Comparison of ENCODE assay signal across 24 cellular contexts in the genomic region with DNA sequence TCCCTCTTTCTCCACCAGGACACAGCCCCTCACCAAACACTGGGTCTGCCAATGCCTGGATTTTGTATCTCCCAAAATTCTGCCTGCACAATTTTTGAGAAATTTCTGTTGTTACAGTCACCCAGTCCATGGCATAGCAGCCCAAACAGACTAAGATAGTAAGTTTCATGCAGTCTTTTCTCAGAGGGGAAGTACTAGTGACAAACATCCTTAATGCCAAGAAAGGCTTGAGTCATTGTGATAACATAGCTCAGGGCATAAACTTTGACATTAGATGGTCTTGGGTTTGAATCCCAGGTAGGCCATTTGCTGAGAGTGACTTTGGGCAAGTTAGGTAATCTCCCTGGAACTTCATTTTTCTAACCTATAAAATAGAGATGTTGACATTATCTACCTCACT.
"Had no signal": no experiment of that assay in that cellular context is flagged by ENCODE, and none has a peak within 500 bp of the region (broad histone marks: within the 10 kb centered on the region; RNA-seq: fewer than 3 reads in every experiment).

No MANE protein-coding gene starts in this region.

- H3K36me3 Mint-ChIP-seq: activated naive CD8-positive, alpha-beta T cell treated with anti-CD3 and anti-CD28 coated beads, Interleukin-2, amount 10 ng/mL, durations not matched to agents 7 days and 5 days; brain; memory B cell; naive thymus-derived CD8-positive, alpha-beta T cell had no signal

- H3K27me3 Mint-ChIP-seq: activated naive CD8-positive, alpha-beta T cell treated with anti-CD3 and anti-CD28 coated beads, Interleukin-2, amount 10 ng/mL, durations not matched to agents 7 days and 5 days; brain; memory B cell had no signal

- H3K27ac Mint-ChIP-seq: activated naive CD8-positive, alpha-beta T cell treated with anti-CD3 and anti-CD28 coated beads, Interleukin-2, amount 10 ng/mL, durations not matched to agents 7 days and 5 days; activated T-helper 2 cell treated with anti-CD3 and anti-CD28 coated beads, Interferon-gamma antibody, Interleukin-2, Interleukin-4, amounts not matched to agents 10 μg/mL and 5 μg/mL and 100 μg/mL, durations not matched to agents 14 hours and 24 hours and 36 hours; brain; memory B cell; naive thymus-derived CD8-positive, alpha-beta T cell had no signal

- H3K4me1 Mint-ChIP-seq: activated naive CD8-positive, alpha-beta T cell treated with anti-CD3 and anti-CD28 coated beads, Interleukin-2, amount 10 ng/mL, durations not matched to agents 7 days and 5 days; central memory CD8-positive, alpha-beta T cell; memory B cell; naive thymus-derived CD8-positive, alpha-beta T cell had no signal

- ATAC-seq: gastroesophageal sphincter; heart right ventricle; naive thymus-derived CD8-positive, alpha-beta T cell; psoas muscle; right cardiac atrium; stimulated activated naive CD8-positive, alpha-beta T cell treated with anti-CD3 and anti-CD28 coated beads, Interleukin-15, Interleukin-2, amounts not matched to agents 100 U/mL and 50 U/mL, for 24 hours had no signal

- H3K4me3 Mint-ChIP-seq: activated naive CD8-positive, alpha-beta T cell treated with anti-CD3 and anti-CD28 coated beads, Interleukin-2, amount 10 ng/mL, durations not matched to agents 7 days and 5 days; brain; central memory CD8-positive, alpha-beta T cell; memory B cell; naive thymus-derived CD8-positive, alpha-beta T cell had no signal

- DNase-seq: activated CD4-positive, alpha-beta T cell treated with anti-CD3 and anti-CD28 coated beads for 1 hour; activated CD4-positive, alpha-beta T cell treated with anti-CD3 and anti-CD28 coated beads, Interleukin-2, amount 50 U/mL, for 48 hours; activated naive CD4-positive, alpha-beta T cell treated with Interleukin-2 at 50 U/mL for 16 hours; activated naive CD8-positive, alpha-beta T cell treated with anti-CD3 and anti-CD28 coated beads, Interleukin-2, amount 10 ng/mL, durations not matched to agents 7 days and 5 days; activated T-cell treated with anti-CD3 and anti-CD28 coated beads, Interleukin-2, amount 50 U/mL, for 1 hour; heart right ventricle; kidney glomerular epithelial cell; left ventricle myocardium inferior; naive thymus-derived CD8-positive, alpha-beta T cell; ovary; psoas muscle; right cardiac atrium; stimulated activated CD4-positive, alpha-beta T cell treated with anti-CD3 and anti-CD28 coated beads, Interleukin-2, amount 100 ng/mL, for 24 hours; stimulated activated naive CD8-positive, alpha-beta T cell treated with anti-CD3 and anti-CD28 coated beads, Interleukin-15, Interleukin-2, amounts not matched to agents 100 U/mL and 50 U/mL, for 24 hours; substantia nigra; T1000; tibial artery; uterus; WERI-Rb-1 had no signal

- H3K9me3 Mint-ChIP-seq: activated naive CD8-positive, alpha-beta T cell treated with anti-CD3 and anti-CD28 coated beads, Interleukin-2, amount 10 ng/mL, durations not matched to agents 7 days and 5 days; activated T-helper 2 cell treated with anti-CD3 and anti-CD28 coated beads, Interferon-gamma antibody, Interleukin-2, Interleukin-4, amounts not matched to agents 10 μg/mL and 5 μg/mL and 100 μg/mL, durations not matched to agents 14 hours and 24 hours and 36 hours; central memory CD8-positive, alpha-beta T cell; memory B cell; naive thymus-derived CD8-positive, alpha-beta T cell had no signal
